ENCODE assay signal across 23 cellular contexts in genomic region chr17:79995691-79996090, GRCh38. TPM values are rescaled to one million over a fixed set of nuclear protein-coding genes. Genes with fewer than 3 reads are reported as not detected.
DNase-seq lines count a peak whose midpoint lies in the region; ATAC-seq and TF ChIP-seq lines count a peak whose summit lies in the region.
"Had no signal": no experiment of that assay in that cellular context is flagged by ENCODE, and none has a peak within 500 bp of the region (broad histone marks: within the 10 kb centered on the region; RNA-seq: fewer than 3 reads in every experiment).

No MANE protein-coding gene starts in this region.

- no peaks in the 10 kb centered on the region for H3K27me3 ChIP-seq in naive thymus-derived CD4-positive, alpha-beta T cell (ENCODE audit: control insufficient read depth in 2 of 2, insufficient read depth in 2 of 2, low read length in 2 of 2)
- H3K27me3 ChIP-seq in HAP-1 (ENCODE audit: low read depth), result no peaks in the 10 kb centered on the region

- POLR2A ChIA-PET in activated naive CD8-positive, alpha-beta T cell treated with anti-CD3 and anti-CD28 coated beads, Interleukin-2, amount 10 ng/mL, durations not matched to agents 7 days and 5 days (lab: Charles Lee), result no interaction called here
- POLR2A ChIA-PET in naive thymus-derived CD4-positive, alpha-beta T cell (lab: Charles Lee), result interaction anchor here (1.0 to 1.1 kb wide), 2 partner anchors 195 to 903 kb away, joined by 3 read pairs; no protein-coding TSS in a partner anchor
- POLR2A ChIA-PET in WTC11 (lab: Charles Lee), result no interaction called here

- no TSS peak for BruUV-seq in Calu3 (replicated peaks; lab: Mats Ljungman, UMichigan)

- H3K36me3 Mint-ChIP-seq in T-helper 2 cell treated with Interferon-gamma antibody and Interleukin-4, amounts not matched to agents 5 μg/mL and 100 μg/mL, for 36 hours (ENCODE audit: low read depth), result no peaks in the 10 kb centered on the region
- H3K36me3 Mint-ChIP-seq in Calu3 (ENCODE audit: insufficient read depth, unreplicated experiment), result peaks cover 31% of the 10 kb centered on the region
- H3K36me3 Mint-ChIP-seq in activated naive CD8-positive, alpha-beta T cell treated with anti-CD3 and anti-CD28 coated beads, Interleukin-2, amount 10 ng/mL, durations not matched to agents 7 days and 5 days, result no peaks in the 10 kb centered on the region
- no peaks in the 10 kb centered on the region for H3K36me3 Mint-ChIP-seq in naive thymus-derived CD4-positive, alpha-beta T cell
- H3K36me3 Mint-ChIP-seq in WTC11, result peaks cover 13% of the 10 kb centered on the region
- H3K36me3 Mint-ChIP-seq: stimulated activated memory B cell treated with anti-CD40 and anti-IgM and Interleukin-4, amounts not matched to agents 10 μg/mL and 1 μg/mL and 100 μg/mL, for 72 hours had no signal

- peaks cover 39% of the 10 kb centered on the region for H3K4me1 Mint-ChIP-seq in T-helper 2 cell treated with Interferon-gamma antibody and Interleukin-4, amounts not matched to agents 5 μg/mL and 100 μg/mL, for 36 hours (ENCODE audit: low read depth)
- peaks cover 29% of the 10 kb centered on the region for H3K4me1 Mint-ChIP-seq in Calu3 (ENCODE audit: low read depth, unreplicated experiment)
- peaks cover 43% of the 10 kb centered on the region for H3K4me1 Mint-ChIP-seq in activated naive CD8-positive, alpha-beta T cell treated with anti-CD3 and anti-CD28 coated beads, Interleukin-2, amount 10 ng/mL, durations not matched to agents 7 days and 5 days
- peaks cover 34 to 70% (median 49%) of the 10 kb centered on the region in 7 donors for H3K4me1 Mint-ChIP-seq in naive thymus-derived CD4-positive, alpha-beta T cell
- peaks cover 39% of the 10 kb centered on the region for H3K4me1 Mint-ChIP-seq in WTC11

- no peak for DNase-seq in T-helper 2 cell treated with Interferon-gamma antibody and Interleukin-4, amounts not matched to agents 5 μg/mL and 100 μg/mL, for 36 hours (ENCODE audit: low spot score)
- DNase-seq in T-helper 2 cell (no peak), Calu3 (no peak), WTC11 (ENCODE audit: low spot score) (no peak), NCI-H1694 treated with DMSO at 0.1 percent for 48 hours (lab: John Stamatoyannopoulos, UW) (no peak), HAP-1 (ENCODE audit: low spot score in 2 of 2) (no peak)
- no peak for DNase-seq in activated naive CD8-positive, alpha-beta T cell treated with anti-CD3 and anti-CD28 coated beads, Interleukin-2, amount 10 ng/mL, durations not matched to agents 7 days and 5 days
- no peak for DNase-seq in naive thymus-derived CD4-positive, alpha-beta T cell
- DNase-seq: 8988T; activated gamma-delta T cell treated with Interleukin-2 at 50 U/mL for 16 hours; effector CD4-positive, alpha-beta T cell; gastrocnemius medialis; Kasumi-1; kidney; NCI-H1092; NCI-H2081; nucleus accumbens; SHP77; small intestine had no signal

- H3K36me3 ChIP-seq in naive thymus-derived CD4-positive, alpha-beta T cell (ENCODE audit: control insufficient read depth in 2 of 3, insufficient read depth in 3 of 3, low read length in 3 of 3), result no peaks in the 10 kb centered on the region
- no peaks in the 10 kb centered on the region for H3K36me3 ChIP-seq in HAP-1 (replicated peaks)
- H3K36me3 ChIP-seq: gastrocnemius medialis, thoracic aorta had no signal

- no peaks in the 10 kb centered on the region for H3K27me3 Mint-ChIP-seq in T-helper 2 cell treated with Interferon-gamma antibody and Interleukin-4, amounts not matched to agents 5 μg/mL and 100 μg/mL, for 36 hours (ENCODE audit: low read depth)
- H3K27me3 Mint-ChIP-seq in Calu3 (ENCODE audit: unreplicated experiment) (no peaks in the 10 kb centered on the region), WTC11 (ENCODE audit: low read depth) (no peaks in the 10 kb centered on the region)
- H3K27me3 Mint-ChIP-seq in activated naive CD8-positive, alpha-beta T cell treated with anti-CD3 and anti-CD28 coated beads, Interleukin-2, amount 10 ng/mL, durations not matched to agents 7 days and 5 days, result no peaks in the 10 kb centered on the region
- H3K27me3 Mint-ChIP-seq in naive thymus-derived CD4-positive, alpha-beta T cell, result peaks cover 0 to 2% (median 0%) of the 10 kb centered on the region in 5 donors

- TF ChIP-seq CTCF in Calu3 (IDR thresholded peaks at IDR 0.05; ENCODE audit: unreplicated experiment), result no peak
- no peak for TF ChIP-seq CTCF in WTC11 (IDR thresholded peaks at IDR 0.05)

- no peaks in the 10 kb centered on the region for H3K9me3 ChIP-seq in naive thymus-derived CD4-positive, alpha-beta T cell (ENCODE audit: control insufficient read depth in 2 of 3, low read length in 3 of 3)
- no peaks in the 10 kb centered on the region for H3K9me3 ChIP-seq in HAP-1
- H3K9me3 ChIP-seq: gastrocnemius medialis, thoracic aorta had no signal

- peak overlapping the region; percentile 85 for H3K27ac ChIP-seq in naive thymus-derived CD4-positive, alpha-beta T cell (ENCODE audit: low read depth, low read length)
- H3K27ac ChIP-seq: gastrocnemius medialis, thoracic aorta had no signal

- no peak overlapping the region for H3K4me3 Mint-ChIP-seq in T-helper 2 cell treated with Interferon-gamma antibody and Interleukin-4, amounts not matched to agents 5 μg/mL and 100 μg/mL, for 36 hours
- H3K4me3 Mint-ChIP-seq in Calu3 (ENCODE audit: low read depth, unreplicated experiment), result no peak overlapping the region
- no peak overlapping the region for H3K4me3 Mint-ChIP-seq in activated naive CD8-positive, alpha-beta T cell treated with anti-CD3 and anti-CD28 coated beads, Interleukin-2, amount 10 ng/mL, durations not matched to agents 7 days and 5 days
- peak overlapping the region in 1 of 10 donors; percentile 81 for H3K4me3 Mint-ChIP-seq in naive thymus-derived CD4-positive, alpha-beta T cell
- no peak overlapping the region for H3K4me3 Mint-ChIP-seq in WTC11
- H3K4me3 Mint-ChIP-seq: stimulated activated memory B cell treated with anti-CD40 and anti-IgM and Interleukin-4, amounts not matched to agents 10 μg/mL and 1 μg/mL and 100 μg/mL, for 72 hours had no signal

- H3K4me3 ChIP-seq in naive thymus-derived CD4-positive, alpha-beta T cell (ENCODE audit: low read length), result no peak overlapping the region
- no peak overlapping the region for H3K4me3 ChIP-seq in HAP-1
- H3K4me3 ChIP-seq: gastrocnemius medialis, lung, thoracic aorta had no signal

- in situ Hi-C loops in HAP-1 (cut with MboI; ENCODE audit: low sequenced_read_pairs), result loop anchor here (10.0 kb wide), 1 partner anchor 211 kb away; no protein-coding TSS in a partner anchor

- peak overlapping the region; percentile 20 for H3K27ac Mint-ChIP-seq in T-helper 2 cell treated with Interferon-gamma antibody and Interleukin-4, amounts not matched to agents 5 μg/mL and 100 μg/mL, for 36 hours
- peak overlapping the region; percentile 47 for H3K27ac Mint-ChIP-seq in Calu3 (ENCODE audit: unreplicated experiment)
- H3K27ac Mint-ChIP-seq in activated naive CD8-positive, alpha-beta T cell treated with anti-CD3 and anti-CD28 coated beads, Interleukin-2, amount 10 ng/mL, durations not matched to agents 7 days and 5 days, result peak overlapping the region; percentile 93
- peak overlapping the region; percentile 23 to 99 (median 96) for H3K27ac Mint-ChIP-seq in naive thymus-derived CD4-positive, alpha-beta T cell
- no peak overlapping the region for H3K27ac Mint-ChIP-seq in WTC11
- H3K27ac Mint-ChIP-seq: stimulated activated memory B cell treated with anti-CD40 and anti-IgM and Interleukin-4, amounts not matched to agents 10 μg/mL and 1 μg/mL and 100 μg/mL, for 72 hours had no signal

- peaks cover 42 to 51% of the 10 kb centered on the region in 2 donors for H3K4me1 ChIP-seq in naive thymus-derived CD4-positive, alpha-beta T cell (ENCODE audit: control insufficient read depth in 2 of 2, insufficient read depth in 2 of 2, low read length in 2 of 2)
- peaks cover 24% of the 10 kb centered on the region for H3K4me1 ChIP-seq in HAP-1

- intact Hi-C loops in Calu3 (cut with micrococcal nuclease; ENCODE audit: unreplicated experiment), result no loop called here
- intact Hi-C loops in naive thymus-derived CD4-positive, alpha-beta T cell (cut with micrococcal nuclease), result loop anchor here in 1 of 2 donors (2.0 to 10.0 kb wide), 2 partner anchors 265 to 921 kb away; partner anchors contain the start of genes ENGASE and RNF213

- H3K9me3 Mint-ChIP-seq in T-helper 2 cell treated with Interferon-gamma antibody and Interleukin-4, amounts not matched to agents 5 μg/mL and 100 μg/mL, for 36 hours, result no peaks in the 10 kb centered on the region
- no peaks in the 10 kb centered on the region for H3K9me3 Mint-ChIP-seq in Calu3 (ENCODE audit: low read depth, unreplicated experiment)
- H3K9me3 Mint-ChIP-seq in activated naive CD8-positive, alpha-beta T cell treated with anti-CD3 and anti-CD28 coated beads, Interleukin-2, amount 10 ng/mL, durations not matched to agents 7 days and 5 days, result no peaks in the 10 kb centered on the region
- no peaks in the 10 kb centered on the region for H3K9me3 Mint-ChIP-seq in naive thymus-derived CD4-positive, alpha-beta T cell
- H3K9me3 Mint-ChIP-seq in WTC11, result peaks cover 6% of the 10 kb centered on the region; the same call in 1 of the 2 replicates
- H3K9me3 Mint-ChIP-seq: stimulated activated memory B cell treated with anti-CD40 and anti-IgM and Interleukin-4, amounts not matched to agents 10 μg/mL and 1 μg/mL and 100 μg/mL, for 72 hours had no signal

- ATAC-seq in activated naive CD8-positive, alpha-beta T cell treated with anti-CD3 and anti-CD28 coated beads, Interleukin-2, amount 10 ng/mL, durations not matched to agents 7 days and 5 days (ENCODE audit: low read depth), result no peak
- no peak for ATAC-seq in naive thymus-derived CD4-positive, alpha-beta T cell
- no peak for ATAC-seq in WTC11
- ATAC-seq: esophagus mucosa; gastrocnemius medialis; stimulated activated memory B cell treated with anti-CD40 and anti-IgM and Interleukin-4, amounts not matched to agents 10 μg/mL and 1 μg/mL and 100 μg/mL, for 72 hours had no signal

- CTCF ChIA-PET in Calu3 (lab: Charles Lee), result interaction anchor here (0.7 kb wide), 1 partner anchor 33 kb away, joined by 3 read pairs; no protein-coding TSS in a partner anchor
- CTCF ChIA-PET in naive thymus-derived CD4-positive, alpha-beta T cell (lab: Charles Lee), result no interaction called here
- CTCF ChIA-PET in WTC11 (lab: Charles Lee), result interaction anchor here (5.3 kb wide), 1 partner anchor 12 kb away, joined by 42 read pairs; no protein-coding TSS in a partner anchor

TF ChIP-seq in WTC11, 78 proteins besides CTCF, POLR2A, EP300 and RAD21 (continues in another document):
- TF ChIP-seq PRRX2 (CRISPR knock-in tag; IDR thresholded peaks at IDR 0.05), result no peak

RNA-seq across cellular contexts. Expression of gene TBC1D16, which starts 40.0 kb away (rescaled TPM):
- 31.2 and 35.9 TPM in 2 replicates for total RNA-seq in Calu3 (2022)
- 1 to 10 TPM; 2.1 TPM for total RNA-seq in activated naive CD8-positive, alpha-beta T cell treated with anti-CD3 and anti-CD28 coated beads, Interleukin-2, amount 10 ng/mL, durations not matched to agents 7 days and 5 days
- 1 to 10 TPM in 4 of 5 experiments, under 1 TPM in 1; 0.95 to 2.5 (median 1.6) TPM for total RNA-seq in naive thymus-derived CD4-positive, alpha-beta T cell
- under 1 TPM; 0.44 to 0.85 TPM for polyA plus RNA-seq in naive thymus-derived CD4-positive, alpha-beta T cell
- total RNA-seq in WTC11 (2021), result 89.8 to 96.1 TPM (median 90.4 TPM) in 3 replicates

RNA-seq across cellular contexts. Expression of gene CCDC40, which starts 40.8 kb away (rescaled TPM):
- total RNA-seq in Calu3 (2022), result 9.9 and 13.3 TPM in 2 replicates
- 1 to 10 TPM; 1.3 to 1.4 TPM for total RNA-seq in activated naive CD8-positive, alpha-beta T cell treated with anti-CD3 and anti-CD28 coated beads, Interleukin-2, amount 10 ng/mL, durations not matched to agents 7 days and 5 days
- 1 to 10 TPM in 2 of 5 experiments, under 1 TPM in 3; 0.43 to 3.0 (median 0.79) TPM for total RNA-seq in naive thymus-derived CD4-positive, alpha-beta T cell
- not detected for polyA plus RNA-seq in naive thymus-derived CD4-positive, alpha-beta T cell
- total RNA-seq in WTC11 (2021), result 15.1 to 16.3 TPM (median 15.2 TPM) in 3 replicates
